9 cellular contexts compared by ENCODE assay signal in genomic region chr3:59286791-59287531, GRCh38.
DNase-seq lines count a peak whose midpoint lies in the region; ATAC-seq and TF ChIP-seq lines count a peak whose summit lies in the region.
"Had no signal": no experiment of that assay in that cellular context is flagged by ENCODE, and none has a peak within 500 bp of the region (broad histone marks: within the 10 kb centered on the region; RNA-seq: fewer than 3 reads in every experiment).

No MANE protein-coding gene starts in this region.

- H3K36me3 ChIP-seq in vagina: no peaks in the 10 kb centered on the region

- ATAC-seq in GM18498 (IDR thresholded peaks at IDR 0.05; ENCODE audit: unreplicated experiment): no peak
- ATAC-seq in HG02885 (IDR thresholded peaks at IDR 0.05; ENCODE audit: poor library complexity, unreplicated experiment): no peak

- DNase-seq in AML-193 (lab: John Stamatoyannopoulos, UW) (peak; percentile 95 to 98), GM04504 (ENCODE audit: low read depth) (peak; percentile 48), kidney tubule cell (ENCODE audit: low spot score) (peak; percentile 77), vagina (ENCODE audit: extremely low spot score in 2 of 2) (no peak), NCI-H1092 treated with DMSO at 0.1 percent for 48 hours (lab: John Stamatoyannopoulos, UW) (no peak)
- peak; percentile 44 for DNase-seq in activated CD4-positive, alpha-beta memory T cell treated with anti-CD3 and anti-CD28 coated beads, Interleukin-2, amount 10 ng/mL, durations not matched to agents 7 days and 5 days

- peaks cover 31% of the 10 kb centered on the region for H3K4me1 Mint-ChIP-seq in activated CD4-positive, alpha-beta memory T cell treated with anti-CD3 and anti-CD28 coated beads, Interleukin-2, amount 10 ng/mL, durations not matched to agents 7 days and 5 days

- no peaks in the 10 kb centered on the region for H3K4me1 ChIP-seq in vagina

- no peak for TF ChIP-seq CTCF in vagina (IDR thresholded peaks at IDR 0.05)

- H3K9me3 ChIP-seq in vagina: no peaks in the 10 kb centered on the region

- H3K4me3 Mint-ChIP-seq in activated CD4-positive, alpha-beta memory T cell treated with anti-CD3 and anti-CD28 coated beads, Interleukin-2, amount 10 ng/mL, durations not matched to agents 7 days and 5 days: no peak overlapping the region

- no peaks in the 10 kb centered on the region for H3K27me3 Mint-ChIP-seq in activated CD4-positive, alpha-beta memory T cell treated with anti-CD3 and anti-CD28 coated beads, Interleukin-2, amount 10 ng/mL, durations not matched to agents 7 days and 5 days

- no peaks in the 10 kb centered on the region for H3K36me3 Mint-ChIP-seq in activated CD4-positive, alpha-beta memory T cell treated with anti-CD3 and anti-CD28 coated beads, Interleukin-2, amount 10 ng/mL, durations not matched to agents 7 days and 5 days (ENCODE audit: low read depth)

- CTCF ChIA-PET in activated CD4-positive, alpha-beta memory T cell treated with anti-CD3 and anti-CD28 coated beads, Interleukin-2, amount 10 ng/mL, durations not matched to agents 7 days and 5 days (lab: Charles Lee): interaction anchor here (1.1 kb wide), 1 partner anchor 74 kb away, joined by 4 read pairs; no protein-coding TSS in a partner anchor

- no peaks in the 10 kb centered on the region for H3K9me3 Mint-ChIP-seq in activated CD4-positive, alpha-beta memory T cell treated with anti-CD3 and anti-CD28 coated beads, Interleukin-2, amount 10 ng/mL, durations not matched to agents 7 days and 5 days

- H3K4me3 ChIP-seq in vagina: no peak overlapping the region
- H3K4me3 ChIP-seq: skin epidermis had no signal

- no peak for TF ChIP-seq POLR2A in vagina (IDR thresholded peaks at IDR 0.05)

- POLR2A ChIA-PET in activated CD4-positive, alpha-beta memory T cell treated with anti-CD3 and anti-CD28 coated beads, Interleukin-2, amount 10 ng/mL, durations not matched to agents 7 days and 5 days (lab: Charles Lee): interaction anchor here (1.1 to 1.2 kb wide), 2 partner anchors 52 to 165 kb away, joined by 3 to 4 read pairs; no protein-coding TSS in a partner anchor

- H3K27ac ChIP-seq in vagina: no peak overlapping the region

- peak overlapping the region; percentile 59 for H3K27ac Mint-ChIP-seq in activated CD4-positive, alpha-beta memory T cell treated with anti-CD3 and anti-CD28 coated beads, Interleukin-2, amount 10 ng/mL, durations not matched to agents 7 days and 5 days

- no peaks in the 10 kb centered on the region for H3K27me3 ChIP-seq in vagina

- intact Hi-C loops in vagina (cut with DNase I): no loop called here

Comparison
In these comparisons a context has a peak if more than half of its experiments do, and no peak if none do; other contexts are left out.
1. DNase-seq: peak in AML-193 (2 of 2), GM04504 (single experiment), activated CD4-positive, alpha-beta memory T cell treated with anti-CD3 and anti-CD28 coated beads, Interleukin-2, amount 10 ng/mL, durations not matched to agents 7 days and 5 days (single experiment) and kidney tubule cell (single experiment); none in vagina (0 of 2) and NCI-H1092 treated with DMSO at 0.1 percent for 48 hours (single experiment).